29 cellular contexts compared by ENCODE assay signal in genomic region chr10:8105932-8106331, GRCh38. TPM values are rescaled to one million over a fixed set of nuclear protein-coding genes. Genes with fewer than 3 reads are reported as not detected.
"Had no signal": no experiment of that assay in that cellular context is flagged by ENCODE, and none has a peak within 500 bp of the region (broad histone marks: within the 10 kb centered on the region; RNA-seq: fewer than 3 reads in every experiment).

No MANE protein-coding gene starts in this region.

- H3K4me3 ChIP-seq: ascending aorta, cardiac muscle cell had no signal

- H3K4me1 ChIP-seq: ascending aorta had no signal

- H3K4me3 Mint-ChIP-seq: activated B cell treated with CpG ODN at 0.5 μM for 24 hours; activated CD4-positive, alpha-beta memory T cell treated with anti-CD3 and anti-CD28 coated beads for 36 hours; activated CD4-positive, alpha-beta T cell treated with anti-CD3 and anti-CD28 coated beads, Interleukin-2, amount 10 ng/mL, durations not matched to agents 24 days and 14 days; activated CD8-positive, alpha-beta T cell treated with anti-CD3 and anti-CD28 coated beads for 36 hours; activated naive CD4-positive, alpha-beta T cell treated with anti-CD3 and anti-CD28 coated beads, Interleukin-2, amount 10 ng/mL, durations not matched to agents 7 days and 5 days; activated naive CD4-positive, alpha-beta T cell treated with anti-CD3 and anti-CD28 coated beads, Interleukin-2, amount 50 U/mL, for 24 hours; activated T-cell treated with anti-CD3 and anti-CD28 coated beads, Interleukin-2, amount 50 U/mL, for 24 hours; brain; T-helper 1 cell treated with Interleukin-12 subunit alpha and Interleukin-12 subunit beta and Interleukin-4 antibody, amounts not matched to agents 30 μg/mL and 1 μg/mL, for 36 hours; T-helper 2 cell treated with Interferon-gamma antibody and Interleukin-4, amounts not matched to agents 5 μg/mL and 100 μg/mL, for 36 hours had no signal

- H3K27ac ChIP-seq: ascending aorta, cardiac muscle cell, VCaP had no signal

- ATAC-seq: activated CD8-positive, alpha-beta T cell treated with anti-CD3 and anti-CD28 coated beads for 36 hours had no signal

- H3K4me1 Mint-ChIP-seq: activated B cell treated with CpG ODN at 0.5 μM for 24 hours; activated naive CD4-positive, alpha-beta T cell treated with anti-CD3 and anti-CD28 coated beads, Interleukin-2, amount 50 U/mL, for 24 hours; brain had no signal

- DNase-seq: activated B cell treated with CpG ODN at 0.5 μM for 24 hours; activated CD4-positive, alpha-beta memory T cell treated with anti-CD3 and anti-CD28 coated beads for 36 hours; activated CD4-positive, alpha-beta T cell treated with anti-CD3 and anti-CD28 coated beads for 4 hours; activated CD4-positive, alpha-beta T cell treated with anti-CD3 and anti-CD28 coated beads, Interleukin-2, amount 10 ng/mL, durations not matched to agents 24 days and 14 days; activated CD4-positive, alpha-beta T cell treated with anti-CD3 and anti-CD28 coated beads, Interleukin-2, amount 50 U/mL, for 1 hour; activated CD4-positive, alpha-beta T cell treated with anti-CD3 and anti-CD28 coated beads, Interleukin-2, amount 50 U/mL, for 4 hours; activated CD4-positive, CD25-positive, alpha-beta regulatory T cell treated with anti-CD3 and anti-CD28 coated beads, Interleukin-2, amount 50 U/mL, for 72 hours; activated CD8-positive, alpha-beta memory T cell treated with anti-CD3 and anti-CD28 coated beads, Interleukin-2, amount 50 U/mL, for 48 hours; activated CD8-positive, alpha-beta T cell treated with anti-CD3 and anti-CD28 coated beads for 36 hours; activated effector memory CD4-positive, alpha-beta T cell treated with Interleukin-2 at 50 U/mL for 16 hours; activated gamma-delta T cell; activated naive CD4-positive, alpha-beta T cell treated with anti-CD3 and anti-CD28 coated beads, Interleukin-2, amount 10 ng/mL, durations not matched to agents 7 days and 5 days; activated naive CD4-positive, alpha-beta T cell treated with Interleukin-2 at 50 U/mL for 16 hours; activated T-cell treated with anti-CD3 and anti-CD28 coated beads, Interleukin-2, amount 50 U/mL, for 24 hours; activated T-cell treated with anti-CD3 and anti-CD28 coated beads, Interleukin-2, amount 50 U/mL, for 48 hours; amygdala; anterior cingulate cortex; caudate nucleus; T-helper 1 cell; T-helper 2 cell; T-helper 9 cell had no signal

- H3K36me3 ChIP-seq: ascending aorta, cardiac muscle cell had no signal

- H3K27ac Mint-ChIP-seq: activated B cell treated with CpG ODN at 0.5 μM for 24 hours; activated CD4-positive, alpha-beta memory T cell treated with anti-CD3 and anti-CD28 coated beads for 36 hours; activated CD4-positive, alpha-beta T cell treated with anti-CD3 and anti-CD28 coated beads, Interleukin-2, amount 10 ng/mL, durations not matched to agents 24 days and 14 days; activated CD8-positive, alpha-beta T cell treated with anti-CD3 and anti-CD28 coated beads for 36 hours; activated naive CD4-positive, alpha-beta T cell treated with anti-CD3 and anti-CD28 coated beads, Interleukin-2, amount 10 ng/mL, durations not matched to agents 7 days and 5 days; activated naive CD4-positive, alpha-beta T cell treated with anti-CD3 and anti-CD28 coated beads, Interleukin-2, amount 50 U/mL, for 24 hours; activated T-helper 2 cell treated with anti-CD3 and anti-CD28 coated beads, Interferon-gamma antibody, Interleukin-2, Interleukin-4, amounts not matched to agents 10 μg/mL and 5 μg/mL and 100 μg/mL, durations not matched to agents 14 hours and 24 hours and 36 hours; brain; T-helper 1 cell treated with Interleukin-12 subunit alpha and Interleukin-12 subunit beta and Interleukin-4 antibody, amounts not matched to agents 30 μg/mL and 1 μg/mL, for 36 hours; T-helper 2 cell treated with Interferon-gamma antibody and Interleukin-4, amounts not matched to agents 5 μg/mL and 100 μg/mL, for 36 hours had no signal

- H3K27me3 Mint-ChIP-seq: activated CD4-positive, alpha-beta memory T cell treated with anti-CD3 and anti-CD28 coated beads for 36 hours; activated CD8-positive, alpha-beta T cell treated with anti-CD3 and anti-CD28 coated beads for 36 hours; activated naive CD4-positive, alpha-beta T cell treated with anti-CD3 and anti-CD28 coated beads, Interleukin-2, amount 50 U/mL, for 24 hours; activated T-cell treated with anti-CD3 and anti-CD28 coated beads, Interleukin-2, amount 50 U/mL, for 24 hours had no signal

- H3K36me3 Mint-ChIP-seq: activated CD4-positive, alpha-beta memory T cell treated with anti-CD3 and anti-CD28 coated beads for 36 hours; activated naive CD4-positive, alpha-beta T cell treated with anti-CD3 and anti-CD28 coated beads, Interleukin-2, amount 10 ng/mL, durations not matched to agents 7 days and 5 days; brain had no signal

- H3K9me3 Mint-ChIP-seq: activated B cell treated with CpG ODN at 0.5 μM for 24 hours; activated CD4-positive, alpha-beta memory T cell treated with anti-CD3 and anti-CD28 coated beads for 36 hours; activated CD4-positive, alpha-beta T cell treated with anti-CD3 and anti-CD28 coated beads, Interleukin-2, amount 10 ng/mL, durations not matched to agents 24 days and 14 days; activated CD8-positive, alpha-beta T cell treated with anti-CD3 and anti-CD28 coated beads for 36 hours; activated naive CD4-positive, alpha-beta T cell treated with anti-CD3 and anti-CD28 coated beads, Interleukin-2, amount 10 ng/mL, durations not matched to agents 7 days and 5 days; activated naive CD4-positive, alpha-beta T cell treated with anti-CD3 and anti-CD28 coated beads, Interleukin-2, amount 50 U/mL, for 24 hours; activated T-cell treated with anti-CD3 and anti-CD28 coated beads, Interleukin-2, amount 50 U/mL, for 24 hours; activated T-helper 2 cell treated with anti-CD3 and anti-CD28 coated beads, Interferon-gamma antibody, Interleukin-2, Interleukin-4, amounts not matched to agents 10 μg/mL and 5 μg/mL and 100 μg/mL, durations not matched to agents 14 hours and 24 hours and 36 hours; T-helper 2 cell treated with Interferon-gamma antibody and Interleukin-4, amounts not matched to agents 5 μg/mL and 100 μg/mL, for 36 hours had no signal

- H3K9me3 ChIP-seq: ascending aorta had no signal

RNA-seq across cellular contexts. Expression of gene GATA3, which starts 51.4 kb away (rescaled TPM):
- total RNA-seq: ascending aorta had no signal
